1 cellular context compared by ENCODE assay signal in genomic region chr5:133071983-133072531, GRCh38.
TF ChIP-seq lines count a peak whose summit lies in the region.

No MANE protein-coding gene starts in this region.

TF ChIP-seq in H1, 55 proteins besides CTCF, POLR2A, EP300 and RAD21:
- 0 out of 2 replicates have a peak, but pooled peaks have one; percentile 2 for TF ChIP-seq MAFK (IDR thresholded peaks at IDR 0.05; ENCODE audit: low read depth, low read length)
- no peak for TF ChIP-seq JUND (IDR thresholded peaks at IDR 0.05; ENCODE audit: low read length)
